1 cellular context compared by ENCODE assay signal in genomic region chr6:132499757-132500156, GRCh38.
TF ChIP-seq lines count a peak whose summit lies in the region.

No MANE protein-coding gene starts in this region.

TF ChIP-seq in GM12878, 131 proteins besides CTCF, POLR2A, EP300 and RAD21:
- TF ChIP-seq FOXM1 (IDR thresholded peaks at IDR 0.05; ENCODE audit: low read depth, low read length) (no peak), RCOR1 (conservative IDR thresholded peaks at IDR 0.05; ENCODE audit: low read depth, low read length) (no peak), ATF3 (IDR thresholded peaks at IDR 0.05; ENCODE audit: borderline replicate concordance, extremely low read depth, low read depth, low read length) (no peak), SMC3 (IDR thresholded peaks at IDR 0.05; ENCODE audit: borderline replicate concordance, low read length) (no peak), ESRRA (IDR thresholded peaks at IDR 0.05; ENCODE audit: low read length) (no peak), RELB (IDR thresholded peaks at IDR 0.05; ENCODE audit: low read depth) (no peak), TBL1XR1 (IDR thresholded peaks at IDR 0.05; ENCODE audit: low read depth, low read length) (no peak), USF2 (IDR thresholded peaks at IDR 0.05; ENCODE audit: borderline replicate concordance, low read depth, low read length) (no peak), BCLAF1 (IDR thresholded peaks at IDR 0.05) (no peak), ZNF24 (IDR thresholded peaks at IDR 0.05) (no peak), SMARCA5 (IDR thresholded peaks at IDR 0.05) (no peak)
TF ChIP-seq in GM12878: peak in this region for 0.
